Comparison of ENCODE assay signal across 24 cellular contexts in genomic region chr20:24489193-24489592, GRCh38. TPM values are rescaled to one million over a fixed set of nuclear protein-coding genes. Genes with fewer than 3 reads are reported as not detected.
"Had no signal": no experiment of that assay in that cellular context is flagged by ENCODE, and none has a peak within 500 bp of the region (broad histone marks: within the 10 kb centered on the region; RNA-seq: fewer than 3 reads in every experiment).

No MANE protein-coding gene starts in this region.

- H3K9me3 Mint-ChIP-seq: memory B cell; natural killer cell treated with Interleukin-12 subunit alpha and Interleukin-12 subunit beta and Interleukin-15 and Interleukin-18, amount 100 ng/mL, for 72 hours; neural progenitor cell; stimulated activated naive B cell treated with anti-CD40 and anti-IgM and Interleukin-4, amounts not matched to agents 10 μg/mL and 1 μg/mL and 100 μg/mL, for 72 hours; stimulated activated naive CD8-positive, alpha-beta T cell treated with anti-CD3 and anti-CD28 coated beads, Interleukin-15, amount 100 ng/mL, for 72 hours had no signal

- H2AFZ ChIP-seq: neural progenitor cell had no signal

- H3K4me3 ChIP-seq: colonic mucosa, gastrocnemius medialis, left ventricle myocardium inferior, lower lobe of right lung, neural progenitor cell, pancreas, psoas muscle, sigmoid colon, skin epidermis, thoracic aorta, transverse colon had no signal

- H3K27ac Mint-ChIP-seq: memory B cell; natural killer cell treated with Interleukin-12 subunit alpha and Interleukin-12 subunit beta and Interleukin-15 and Interleukin-18, amount 100 ng/mL, for 72 hours; neural progenitor cell; stimulated activated naive B cell treated with anti-CD40 and anti-IgM and Interleukin-4, amounts not matched to agents 10 μg/mL and 1 μg/mL and 100 μg/mL, for 72 hours had no signal

- DNase-seq: cerebellar nuclear complex; colonic mucosa; effector CD8-positive, alpha-beta T cell; gastrocnemius medialis; left cardiac atrium; left ventricle myocardium inferior; lower lobe of right lung; midbrain; occipital lobe; pancreas; psoas muscle; stimulated activated CD4-positive, alpha-beta T cell treated with anti-CD3 and anti-CD28 coated beads, Interleukin-2, amount 100 ng/mL, for 24 hours; stimulated activated CD4-positive, alpha-beta T cell treated with anti-CD3 and anti-CD28 coated beads, Interleukin-4, amount 100 ng/mL, for 4 hours; stimulated activated naive B cell treated with anti-CD40 and anti-IgM and Interleukin-4, amounts not matched to agents 10 μg/mL and 1 μg/mL and 100 μg/mL, for 72 hours; stimulated activated naive CD8-positive, alpha-beta T cell treated with anti-CD3 and anti-CD28 coated beads, Interleukin-15, amount 100 ng/mL, for 72 hours; transverse colon had no signal

- H3K27me3 ChIP-seq: colonic mucosa, gastrocnemius medialis, neural progenitor cell, pancreas, sigmoid colon, transverse colon had no signal

- H3K9me3 ChIP-seq: colonic mucosa, gastrocnemius medialis, left ventricle myocardium inferior, lower lobe of right lung, pancreas, psoas muscle, sigmoid colon, thoracic aorta, transverse colon had no signal

- H3K36me3 Mint-ChIP-seq: memory B cell; natural killer cell treated with Interleukin-12 subunit alpha and Interleukin-12 subunit beta and Interleukin-15 and Interleukin-18, amount 100 ng/mL, for 72 hours; neural progenitor cell; stimulated activated naive B cell treated with anti-CD40 and anti-IgM and Interleukin-4, amounts not matched to agents 10 μg/mL and 1 μg/mL and 100 μg/mL, for 72 hours had no signal

- H3K4me1 ChIP-seq: colonic mucosa, gastrocnemius medialis, lower lobe of right lung, pancreas, psoas muscle, sigmoid colon, transverse colon had no signal

- H3K4me3 Mint-ChIP-seq: memory B cell; natural killer cell treated with Interleukin-12 subunit alpha and Interleukin-12 subunit beta and Interleukin-15 and Interleukin-18, amount 100 ng/mL, for 72 hours; neural progenitor cell; stimulated activated naive B cell treated with anti-CD40 and anti-IgM and Interleukin-4, amounts not matched to agents 10 μg/mL and 1 μg/mL and 100 μg/mL, for 72 hours; stimulated activated naive CD8-positive, alpha-beta T cell treated with anti-CD3 and anti-CD28 coated beads, Interleukin-15, amount 100 ng/mL, for 72 hours had no signal

- H3K4me1 Mint-ChIP-seq: stimulated activated naive B cell treated with anti-CD40 and anti-IgM and Interleukin-4, amounts not matched to agents 10 μg/mL and 1 μg/mL and 100 μg/mL, for 72 hours had no signal

- H3K27ac ChIP-seq: colonic mucosa, gastrocnemius medialis, left ventricle myocardium inferior, lower lobe of right lung, neural progenitor cell, pancreas, psoas muscle, sigmoid colon, skin epidermis, thoracic aorta, transverse colon had no signal

- H3K4me2 ChIP-seq: neural progenitor cell had no signal

- H3K36me3 ChIP-seq: colonic mucosa, gastrocnemius medialis, left ventricle myocardium inferior, lower lobe of right lung, neural progenitor cell, pancreas, sigmoid colon, transverse colon had no signal

- ATAC-seq: esophagus mucosa; gastrocnemius medialis; left cardiac atrium; lower lobe of right lung; natural killer cell treated with Interleukin-12 subunit alpha and Interleukin-12 subunit beta and Interleukin-15 and Interleukin-18, amount 100 ng/mL, for 72 hours; pancreas; psoas muscle; stimulated activated naive B cell treated with anti-CD40 and anti-IgM and Interleukin-4, amounts not matched to agents 10 μg/mL and 1 μg/mL and 100 μg/mL, for 72 hours; stimulated activated naive CD8-positive, alpha-beta T cell treated with anti-CD3 and anti-CD28 coated beads, Interleukin-15, amount 100 ng/mL, for 72 hours had no signal

- H3K9ac ChIP-seq: neural progenitor cell had no signal

- H3K27me3 Mint-ChIP-seq: stimulated activated naive CD8-positive, alpha-beta T cell treated with anti-CD3 and anti-CD28 coated beads, Interleukin-15, amount 100 ng/mL, for 72 hours had no signal

RNA-seq across cellular contexts. Expression of gene SYNDIG1, which starts 19.8 kb away (rescaled TPM):
- total RNA-seq: dermis microvascular lymphatic vessel endothelial cell; natural killer cell treated with Interleukin-12 subunit alpha and Interleukin-12 subunit beta and Interleukin-15 and Interleukin-18, amount 100 ng/mL, for 72 hours; psoas muscle had no signal
